Comparison of ENCODE assay signal across 8 cellular contexts in genomic region chr1:174965006-174965971, GRCh38. TPM values are rescaled to one million over a fixed set of nuclear protein-coding genes. Genes with fewer than 3 reads are reported as not detected.
DNase-seq lines count a peak whose midpoint lies in the region; ATAC-seq, FAIRE-seq and TF ChIP-seq lines count a peak whose summit lies in the region.

No MANE protein-coding gene starts in this region.

- ATAC-seq in GM21515 (IDR thresholded peaks at IDR 0.05; ENCODE audit: unreplicated experiment) = no peak

- peak overlapping the region; percentile 18 to 63 for H3K9ac ChIP-seq in liver (ENCODE audit: low read depth in 1 of 2, low read length in 2 of 2)

- FAIRE-seq in RCC 7860 (lab: Jason Lieb, UNC) (no peak), GM12892 (lab: Jason Lieb, UNC) (no peak)

- no peak for TF ChIP-seq POLR2A in GM12892 (IDR thresholded peaks at IDR 0.05; ENCODE audit: low read depth, low read length)

- H3K36me3 ChIP-seq in liver (ENCODE audit: control insufficient read depth in 4 of 4, insufficient read depth in 3 of 4, low read depth in 1 of 4, low read length in 3 of 4) (peaks cover 0 to 3% (median 0%) of the 10 kb centered on the region in 4 donors), tibial artery (no peaks in the 10 kb centered on the region)

- peak overlapping the region; percentile 57 for H3K27ac ChIP-seq in angular gyrus (ENCODE audit: low read depth, low read length)
- peak overlapping the region; percentile 54 to 61 for H3K27ac ChIP-seq in liver (ENCODE audit: low read depth in 1 of 2, low read length in 2 of 2)
- H3K27ac ChIP-seq in tibial artery = peak overlapping the region; percentile 68 to 75

- peaks cover 6 to 21% (median 17%) of the 10 kb centered on the region in 4 donors for H3K4me1 ChIP-seq in liver (ENCODE audit: control insufficient read depth in 4 of 4, insufficient read depth in 4 of 4, low read length in 3 of 4)
- H3K4me1 ChIP-seq in tibial artery = peaks cover 0 to 76% (median 40%) of the 10 kb centered on the region in 4 donors

- 40% methylated on average over 4 of the region's 4 CpGs for WGBS in liver

- no peak for TF ChIP-seq CTCF in liver (IDR thresholded peaks at IDR 0.05; ENCODE audit: low read depth, low read length, missing input control)
- no peak for TF ChIP-seq CTCF in tibial artery (IDR thresholded peaks at IDR 0.05)

- no peaks in the 10 kb centered on the region for H3K9me3 ChIP-seq in liver (ENCODE audit: control insufficient read depth in 4 of 4, low read length in 3 of 4)
- H3K9me3 ChIP-seq in tibial artery = no peaks in the 10 kb centered on the region

- peak; percentile 15 to 16 for TF ChIP-seq RAD21 in liver (IDR thresholded peaks at IDR 0.05)

- DNase-seq in activated effector memory CD4-positive, alpha-beta T cell treated with anti-CD3 and anti-CD28 coated beads, Interleukin-2, amount 50 U/mL, for 16 hours = peak; percentile 68
- no peak for DNase-seq in activated effector memory CD4-positive, alpha-beta T cell treated with Interleukin-2 at 50 U/mL for 16 hours
- DNase-seq in tibial artery (no peak), RCC 7860 (ENCODE audit: low spot score) (no peak), GM12892 (ENCODE audit: insufficient read length) (no peak)

- intact Hi-C loops in tibial artery (cut with DNase I; ENCODE audit: low total_unique reads) = no loop called here

- no peaks in the 10 kb centered on the region for H3K27me3 ChIP-seq in liver (ENCODE audit: control insufficient read depth in 4 of 4, insufficient read depth in 4 of 4, low read length in 3 of 4)
- no peaks in the 10 kb centered on the region for H3K27me3 ChIP-seq in tibial artery

- peak overlapping the region in 1 of 3 donors; percentile 13 for H3K4me3 ChIP-seq in liver (ENCODE audit: low read depth in 1 of 3, low read length in 3 of 3)
- peak overlapping the region; percentile 2 to 6 for H3K4me3 ChIP-seq in tibial artery

TF ChIP-seq in liver, 16 proteins besides CTCF, POLR2A, EP300 and RAD21:
- TF ChIP-seq TAF1 (conservative IDR thresholded peaks at IDR 0.05) = peak; percentile 36
- no peak for TF ChIP-seq HNF4G (IDR thresholded peaks at IDR 0.05)
- peak; percentile 11 for TF ChIP-seq FOXA2 (IDR thresholded peaks at IDR 0.05)
TF ChIP-seq in liver: peak in this region for 2.

RNA-seq across cellular contexts. Expression of gene CACYBP, which starts 34.5 kb away (rescaled TPM):
- total RNA-seq in liver = 10 to 100 TPM; 39.2 to 81.2 TPM
- polyA plus RNA-seq in liver = 10 to 100 TPM; 26.4 to 34.0 TPM
- 142 TPM for polyA plus RNA-seq in GM12892 (2012; ENCODE audit: missing spikeins)

RNA-seq across cellular contexts. Expression of gene MRPS14, which starts 57.9 kb away (rescaled TPM):
- 10 to 100 TPM; 14.9 to 23.0 TPM for total RNA-seq in liver
- 10 to 100 TPM; 21.8 to 41.4 TPM for polyA plus RNA-seq in liver
- 36.4 TPM for polyA plus RNA-seq in GM12892 (2012; ENCODE audit: missing spikeins)
